8 cellular contexts compared by ENCODE assay signal in the genomic region with DNA sequence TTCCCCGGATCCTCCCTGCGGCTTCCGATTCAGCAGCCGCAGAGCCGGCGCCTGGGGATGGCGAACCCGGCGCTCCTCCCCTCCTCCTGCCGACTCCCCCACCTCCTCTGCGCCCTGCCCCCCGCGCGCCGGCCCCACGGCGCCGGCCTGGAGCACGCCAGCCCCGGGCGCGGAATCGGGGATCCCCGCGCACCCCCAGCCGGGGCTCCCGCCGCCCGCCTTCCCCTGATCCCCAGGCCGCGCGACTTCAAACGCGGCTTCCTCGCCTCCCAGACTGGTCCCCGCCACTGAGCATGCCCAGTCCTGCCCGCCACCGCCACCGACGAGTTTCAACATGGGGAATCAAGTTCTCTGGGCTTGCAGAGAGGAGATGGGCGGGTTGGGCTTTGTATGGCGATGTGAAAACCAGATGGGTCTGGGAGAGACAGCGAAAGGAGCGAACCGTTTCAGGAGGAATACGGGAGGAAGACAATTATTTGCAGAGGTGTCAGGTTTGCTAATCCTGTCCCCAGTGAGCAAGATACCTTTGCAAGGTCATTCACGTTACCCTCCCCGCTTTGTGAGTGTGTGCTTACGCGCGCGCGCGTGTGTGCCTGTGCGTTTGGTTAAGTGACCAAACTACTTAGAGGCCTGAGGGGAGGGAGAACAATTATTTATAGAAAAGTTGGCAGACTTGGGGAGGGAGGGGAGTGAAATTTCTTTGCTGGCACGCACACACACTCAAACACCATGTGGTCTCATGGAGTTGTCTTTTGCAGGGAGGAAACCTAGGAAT. TPM values are rescaled to one million over a fixed set of nuclear protein-coding genes. Genes with fewer than 3 reads are reported as not detected.
DNase-seq lines count a peak whose midpoint lies in the region; ATAC-seq and TF ChIP-seq lines count a peak whose summit lies in the region.

A gene (minus strand): TSS at position 276 of the 775 bp plus-strand sequence. CDS start 351 bp downstream, outside the sequence.

- peak within 1 kb of the TSS; percentile 69 for H3K4me3 ChIP-seq in choroid plexus epithelial cell (ENCODE audit: low read depth, low read length)

- peak; percentile 93 for DNase-seq in AG20443 (ENCODE audit: low spot score)
- peak; percentile 59 for DNase-seq in NCI-H226
- peak; percentile 87 for DNase-seq in activated CD4-positive, alpha-beta T cell treated with anti-CD3 and anti-CD28 coated beads for 36 hours
- DNase-seq in choroid plexus epithelial cell (ENCODE audit: low read depth), result peak; percentile 85
- DNase-seq in left colon, result peak; percentile 60 to 83
- peak; percentile 38 to 64 for DNase-seq in stimulated activated CD4-positive, alpha-beta T cell treated with anti-CD3 and anti-CD28 coated beads, Interleukin-1b, Interleukin-23, amount 100 ng/mL, for 4 hours (ENCODE audit: low read depth in 2 of 2)

- no peaks in the 10 kb centered on the region for H3K9me3 Mint-ChIP-seq in activated CD4-positive, alpha-beta T cell treated with anti-CD3 and anti-CD28 coated beads for 36 hours (ENCODE audit: low read depth)

- POLR2A ChIA-PET in activated CD4-positive, alpha-beta T cell treated with anti-CD3 and anti-CD28 coated beads for 36 hours (lab: Charles Lee), result no interaction called here

- CTCF ChIA-PET in activated CD4-positive, alpha-beta T cell treated with anti-CD3 and anti-CD28 coated beads for 36 hours (lab: Charles Lee), result interaction anchor here (0.8 to 1.0 kb wide), 2 partner anchors 27 to 261 kb away, joined by 3 to 4 read pairs; no protein-coding TSS in a partner anchor

- H3K4me1 Mint-ChIP-seq in activated CD4-positive, alpha-beta T cell treated with anti-CD3 and anti-CD28 coated beads for 36 hours, result peaks cover 6% of the 10 kb centered on the region

- no peak within 1 kb of the TSS for H3K4me3 Mint-ChIP-seq in activated CD4-positive, alpha-beta T cell treated with anti-CD3 and anti-CD28 coated beads for 36 hours

- peaks cover 2% of the 10 kb centered on the region for H3K36me3 Mint-ChIP-seq in activated CD4-positive, alpha-beta T cell treated with anti-CD3 and anti-CD28 coated beads for 36 hours (ENCODE audit: low read depth)

- peaks cover 12% of the 10 kb centered on the region for H3K27me3 Mint-ChIP-seq in activated CD4-positive, alpha-beta T cell treated with anti-CD3 and anti-CD28 coated beads for 36 hours

- intact Hi-C loops in activated CD4-positive, alpha-beta T cell treated with anti-CD3 and anti-CD28 coated beads for 36 hours (cut with DNase I, micrococcal nuclease), result loop anchor here (1.0 to 10.0 kb wide), 5 partner anchors 56 to 1577 kb away; a partner anchor contains a TSS
- intact Hi-C loops in left colon (cut with DNase I, micrococcal nuclease), result no loop called here

- peak within 1 kb of the TSS; percentile 92 for H3K27ac Mint-ChIP-seq in activated CD4-positive, alpha-beta T cell treated with anti-CD3 and anti-CD28 coated beads for 36 hours

- no peak for TF ChIP-seq CTCF in choroid plexus epithelial cell (conservative IDR thresholded peaks at IDR 0.05; ENCODE audit: low read depth, low read length)

- ATAC-seq in GM18909 (IDR thresholded peaks at IDR 0.05; ENCODE audit: poor library complexity, unreplicated experiment) (peak; percentile 51), HG03135 (IDR thresholded peaks at IDR 0.05; ENCODE audit: unreplicated experiment) (peak; percentile 41), left colon (peak; percentile 48)
- peak; percentile 61 for ATAC-seq in activated CD4-positive, alpha-beta T cell treated with anti-CD3 and anti-CD28 coated beads for 36 hours

RNA-seq across cellular contexts. Expression of the gene that starts here (rescaled TPM):
- 1 to 10 TPM; 3.2 to 4.0 TPM for total RNA-seq in activated CD4-positive, alpha-beta T cell treated with anti-CD3 and anti-CD28 coated beads for 36 hours
- 10 to 100 TPM; 28.7 to 33.5 TPM for total RNA-seq in left colon

Comparison
In these comparisons a context has a peak if more than half of its experiments do, and no peak if none do; other contexts are left out.
1. Peak in every context shown above with its lines: DNase-seq, ATAC-seq and H3K4me3 ChIP-seq.
2. RNA of the gene that starts here (total RNA-seq): 28.7 to 33.5 TPM in left colon; 3.2 to 4.0 TPM in activated CD4-positive, alpha-beta T cell treated with anti-CD3 and anti-CD28 coated beads for 36 hours; every median in the first group is over 4 times any median in the second.
3. intact Hi-C loops: an anchor here in activated CD4-positive, alpha-beta T cell treated with anti-CD3 and anti-CD28 coated beads for 36 hours (1.0 to 10.0 kb wide); none called in left colon.